8 cellular contexts compared by ENCODE assay signal in genomic region chr6:73285674-73286283, GRCh38. TPM values are rescaled to one million over a fixed set of nuclear protein-coding genes. Genes with fewer than 3 reads are reported as not detected.
DNase-seq lines count a peak whose midpoint lies in the region; ATAC-seq and TF ChIP-seq lines count a peak whose summit lies in the region.

No MANE protein-coding gene starts in this region.

- TF ChIP-seq EP300 in tibial nerve (IDR thresholded peaks at IDR 0.05): no peak

- H3K4me1 ChIP-seq in heart left ventricle (no peaks in the 10 kb centered on the region), tibial nerve (no peaks in the 10 kb centered on the region)

- H3K9me3 ChIP-seq in heart left ventricle (no peaks in the 10 kb centered on the region), tibial nerve (no peaks in the 10 kb centered on the region)

- H3K36me3 ChIP-seq in heart left ventricle (no peaks in the 10 kb centered on the region), tibial nerve (peaks cover 0 to 2% (median 0%) of the 10 kb centered on the region in 3 donors)

- TF ChIP-seq POLR2A in heart left ventricle (IDR thresholded peaks at IDR 0.05): no peak
- no peak for TF ChIP-seq POLR2A in tibial nerve (IDR thresholded peaks at IDR 0.05)

- WGBS in heart left ventricle, 4 donors: 55 to 64% (median 61%) methylated on average over 3 of the region's 3 CpGs
- 53 to 54% methylated on average over 3 of the region's 3 CpGs for WGBS in tibial nerve, 2 donors

- TF ChIP-seq CTCF in heart left ventricle (IDR thresholded peaks at IDR 0.05) (peak in 10 of 12 donors; percentile 13 to 54 (median 27)), foreskin fibroblast (IDR thresholded peaks at IDR 0.05; ENCODE audit: low read depth, low read length) (peak; percentile 52), tibial nerve (IDR thresholded peaks at IDR 0.05) (peak in 3 of 5 experiments; percentile 8 to 36 (median 20))

- H3K27me3 ChIP-seq in heart left ventricle (no peaks in the 10 kb centered on the region), tibial nerve (no peaks in the 10 kb centered on the region)

- intact Hi-C loops in heart left ventricle (cut with DNase I): loop anchor here in 6 of 10 donors (2.0 to 5.0 kb wide), 3 partner anchors 37 to 42 kb away; no protein-coding TSS in a partner anchor
- intact Hi-C loops in cardiac septum (cut with DNase I): loop anchor here (2.0 kb wide), 1 partner anchor 41 kb away; no protein-coding TSS in a partner anchor

- no peak overlapping the region for H3K27ac ChIP-seq in heart left ventricle
- H3K27ac ChIP-seq in tibial nerve: no peak overlapping the region

- DNase-seq in heart left ventricle (no peak), cardiac septum (ENCODE audit: low spot score) (no peak), RKO (ENCODE audit: low spot score) (peak; percentile 79), foreskin fibroblast (peak; percentile 37 to 78), tibial nerve (ENCODE audit: low spot score in 2 of 2) (peak in 1 of 2 donors; percentile 8), NCI-H2081 (lab: John Stamatoyannopoulos, UW) (no peak)
- no peak for DNase-seq in activated naive CD4-positive, alpha-beta T cell treated with Interleukin-2 at 50 U/mL for 16 hours
- no peak for DNase-seq in activated effector memory CD4-positive, alpha-beta T cell treated with Interleukin-2 at 50 U/mL for 16 hours

- H3K4me3 ChIP-seq in heart left ventricle: no peak overlapping the region
- no peak overlapping the region for H3K4me3 ChIP-seq in foreskin fibroblast (ENCODE audit: low read depth in 1 of 2, low read length in 2 of 2)
- H3K4me3 ChIP-seq in tibial nerve: no peak overlapping the region

- ATAC-seq in heart left ventricle: no peak

RNA-seq across cellular contexts. Expression of gene KHDC1, which starts 22.8 kb away (rescaled TPM):
- total RNA-seq in heart left ventricle (1 to 10 TPM in 2 of 9 donors, under 1 TPM in 4, not detected in 3; 0.25 to 1.1 (median 0.70) TPM), cardiac septum (1.1 TPM), tibial nerve (1 to 10 TPM in 1 of 4 donors, under 1 TPM in 3; 0.42 to 7.4 (median 0.74) TPM)
- polyA plus RNA-seq in heart left ventricle: 1 to 10 TPM in 1 of 2 donors, under 1 TPM in 1; 0.80 to 1.1 TPM

Comparison
In these comparisons a context has a peak if more than half of its experiments do, and no peak if none do; other contexts are left out.
1. DNase-seq: peak in RKO (single experiment) and foreskin fibroblast (2 of 2); none in heart left ventricle (0 of 5), cardiac septum (single experiment), activated naive CD4-positive, alpha-beta T cell treated with Interleukin-2 at 50 U/mL for 16 hours (single experiment), NCI-H2081 (0 of 2) and activated effector memory CD4-positive, alpha-beta T cell treated with Interleukin-2 at 50 U/mL for 16 hours (single experiment).
2. Peak in every context shown above with its lines, with median percentiles within 50 percentile points of each other: CTCF ChIP-seq.